ENCODE assay signal across 11 cellular contexts in the genomic region with DNA sequence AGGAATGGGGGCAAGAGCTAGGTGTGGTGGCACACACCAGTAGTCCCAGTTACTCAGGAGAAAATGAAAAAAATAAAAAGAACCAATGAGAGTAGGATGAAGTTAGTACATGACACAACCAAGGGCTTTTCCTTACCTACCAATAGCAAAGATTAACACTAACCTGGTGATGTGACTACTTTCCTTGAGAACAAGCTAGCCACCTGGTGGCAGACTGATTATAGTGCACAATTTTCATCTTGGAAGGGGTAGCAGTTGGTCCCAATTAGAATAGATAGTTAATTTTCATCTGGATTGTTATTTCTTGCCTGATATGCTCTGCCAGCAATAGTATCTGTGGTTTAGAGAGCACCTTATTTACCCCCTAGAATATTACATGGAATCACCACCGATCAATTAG.
DNase-seq lines count a peak whose midpoint lies in the region; ATAC-seq, FAIRE-seq and TF ChIP-seq lines count a peak whose summit lies in the region.
"Had no signal": no experiment of that assay in that cellular context is flagged by ENCODE, and none has a peak within 500 bp of the region (broad histone marks: within the 10 kb centered on the region; RNA-seq: fewer than 3 reads in every experiment).

No MANE protein-coding gene starts in this region.

- H3K27ac ChIP-seq in iPS DF 6.9 (ENCODE audit: low read length): no peak overlapping the region
- no peak overlapping the region for H3K27ac ChIP-seq in heart left ventricle
- H3K27ac ChIP-seq: SK-N-MC, skin epidermis had no signal

- no CpG with 5 or more reads among the region's 1 CpG for whole genome bisulfite sequencing in iPS DF 6.9 (ENCODE audit: insufficient coverage, insufficient read length)
- WGBS in heart left ventricle, 4 donors: 69 to 89% (median 82%) methylated on average over 1 of the region's 1 CpG

- intact Hi-C loops in heart left ventricle (cut with DNase I): no loop called here

- H3K36me3 ChIP-seq in NT2/D1 (ENCODE audit: insufficient read depth, insufficient read length, low read length) (no peaks in the 10 kb centered on the region), iPS DF 6.9 (ENCODE audit: control insufficient read depth, insufficient read depth, low read length) (no peaks in the 10 kb centered on the region), heart left ventricle (no peaks in the 10 kb centered on the region)

- CTCF ChIA-PET in HEK293T (lab: Yijun Ruan, JAX): no interaction called here

- no peak for TF ChIP-seq POLR2A in heart left ventricle (IDR thresholded peaks at IDR 0.05)

- POLR2A ChIA-PET in HEK293T (lab: Yijun Ruan, JAX): no interaction called here
- POLR2A ChIA-PET in naive thymus-derived CD8-positive, alpha-beta T cell (lab: Charles Lee): no interaction called here

- no peak for ATAC-seq in naive thymus-derived CD8-positive, alpha-beta T cell
- ATAC-seq in T-helper 17 cell: no peak
- ATAC-seq in heart left ventricle: no peak

- no peaks in the 10 kb centered on the region for H3K9me3 ChIP-seq in NT2/D1 (ENCODE audit: insufficient read depth, low read length)
- no peaks in the 10 kb centered on the region for H3K9me3 ChIP-seq in iPS DF 6.9 (ENCODE audit: control insufficient read depth, insufficient read depth, low read length)
- H3K9me3 ChIP-seq in T-helper 17 cell (ENCODE audit: control insufficient read depth, low read length, poor library complexity, severe bottlenecking): no peaks in the 10 kb centered on the region
- peaks cover 0 to 4% (median 0%) of the 10 kb centered on the region in 12 donors for H3K9me3 ChIP-seq in heart left ventricle

- peaks cover 0 to 15% (median 3%) of the 10 kb centered on the region in 9 donors for H3K9me3 Mint-ChIP-seq in naive thymus-derived CD8-positive, alpha-beta T cell

- no peak overlapping the region for H3K27ac Mint-ChIP-seq in naive thymus-derived CD8-positive, alpha-beta T cell
- H3K27ac Mint-ChIP-seq in T-helper 17 cell: no peak overlapping the region

- H3K27me3 Mint-ChIP-seq in naive thymus-derived CD8-positive, alpha-beta T cell: no peaks in the 10 kb centered on the region
- H3K27me3 Mint-ChIP-seq in T-helper 17 cell: no peaks in the 10 kb centered on the region

- no peak overlapping the region for H3K4me3 Mint-ChIP-seq in naive thymus-derived CD8-positive, alpha-beta T cell
- H3K4me3 Mint-ChIP-seq in T-helper 17 cell: no peak overlapping the region

- DNase-seq in Daoy (ENCODE audit: low read depth): peak; percentile 4
- peak; percentile 25 for DNase-seq in HEK293T (ENCODE audit: extremely low spot score)
- peak; percentile 8 for DNase-seq in NT2/D1 (ENCODE audit: low read depth, low spot score)
- DNase-seq in iPS DF 6.9 (ENCODE audit: low read depth, low spot score): peak; percentile 13
- no peak for DNase-seq in naive thymus-derived CD8-positive, alpha-beta T cell
- no peak for DNase-seq in T-helper 17 cell
- no peak for DNase-seq in heart left ventricle
- no peak for DNase-seq in frontal cortex (ENCODE audit: low spot score in 2 of 2)

- FAIRE-seq in frontal cortex (lab: Jason Lieb, UNC): no peak
- FAIRE-seq: colon had no signal

- H3K4me1 ChIP-seq in NT2/D1 (ENCODE audit: insufficient read depth, insufficient read length) (no peaks in the 10 kb centered on the region), iPS DF 6.9 (ENCODE audit: control insufficient read depth, insufficient read depth, low read length) (no peaks in the 10 kb centered on the region), heart left ventricle (no peaks in the 10 kb centered on the region)

- no peaks in the 10 kb centered on the region for H3K4me1 Mint-ChIP-seq in naive thymus-derived CD8-positive, alpha-beta T cell
- no peaks in the 10 kb centered on the region for H3K4me1 Mint-ChIP-seq in T-helper 17 cell

- TF ChIP-seq CTCF in heart left ventricle (IDR thresholded peaks at IDR 0.05): peak in 1 of 12 donors; percentile 2

- H3K27me3 ChIP-seq in NT2/D1 (ENCODE audit: insufficient read depth, insufficient read length) (no peaks in the 10 kb centered on the region), iPS DF 6.9 (ENCODE audit: control insufficient read depth, insufficient read depth, low read length) (no peaks in the 10 kb centered on the region), heart left ventricle (no peaks in the 10 kb centered on the region)

- H3K4me3 ChIP-seq in NT2/D1 (ENCODE audit: insufficient read length, low read depth) (no peak overlapping the region), iPS DF 6.9 (ENCODE audit: low read length) (no peak overlapping the region), heart left ventricle (no peak overlapping the region)
- H3K4me3 ChIP-seq: SK-N-MC, skin epidermis had no signal

- H3K36me3 Mint-ChIP-seq in naive thymus-derived CD8-positive, alpha-beta T cell: no peaks in the 10 kb centered on the region
- no peaks in the 10 kb centered on the region for H3K36me3 Mint-ChIP-seq in T-helper 17 cell (ENCODE audit: low read depth)

- no peak overlapping the region for H3K9ac ChIP-seq in NT2/D1 (ENCODE audit: insufficient read length, low read depth)

TF ChIP-seq in HEK293T, 16 proteins besides CTCF, POLR2A, EP300 and RAD21:
- TF ChIP-seq BHLHE40 (IDR thresholded peaks at IDR 0.05; ENCODE audit: borderline replicate concordance): no peak
- TF ChIP-seq L3MBTL2 (conservative IDR thresholded peaks at IDR 0.05): no peak
- TF ChIP-seq CTBP1 (IDR thresholded peaks at IDR 0.05; ENCODE audit: borderline replicate concordance): no peak
- no peak for TF ChIP-seq HDGF (IDR thresholded peaks at IDR 0.05; ENCODE audit: borderline replicate concordance)
- no peak for TF ChIP-seq FOXK2 (IDR thresholded peaks at IDR 0.05)
- TF ChIP-seq TARDBP (IDR thresholded peaks at IDR 0.05): no peak
- no peak for TF ChIP-seq FOXA1 (IDR thresholded peaks at IDR 0.05)
- TF ChIP-seq FOXM1 (IDR thresholded peaks at IDR 0.05; ENCODE audit: borderline replicate concordance): no peak
- TF ChIP-seq ELF4 (IDR thresholded peaks at IDR 0.05): no peak

Comparison
In these comparisons a context has a peak if more than half of its experiments do, and no peak if none do; other contexts are left out.
1. DNase-seq: peak in Daoy (single experiment), HEK293T (single experiment), NT2/D1 (single experiment) and iPS DF 6.9 (single experiment); none in naive thymus-derived CD8-positive, alpha-beta T cell (0 of 10), T-helper 17 cell (0 of 3), heart left ventricle (0 of 5) and frontal cortex (0 of 2).